ENCODE assay signal across 1 cellular context in the genomic region with DNA sequence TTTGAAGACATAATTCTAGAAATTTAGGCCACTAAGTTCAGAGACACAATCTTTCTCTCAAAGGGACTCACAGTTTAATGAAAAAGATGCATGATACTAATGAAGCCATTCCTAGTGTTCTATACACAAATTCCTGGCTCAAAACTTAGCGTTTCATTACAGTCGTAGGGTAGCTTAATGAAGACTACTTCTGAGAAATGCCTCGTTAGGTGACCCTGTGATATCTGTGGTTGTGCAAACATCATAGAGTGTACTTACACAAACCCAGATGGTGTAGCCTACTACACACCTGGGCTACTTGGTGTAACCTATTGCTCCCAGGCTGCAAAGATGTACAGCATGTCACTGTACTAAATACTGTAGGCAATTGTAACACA.
TF ChIP-seq lines count a peak whose summit lies in the region.

No MANE protein-coding gene starts in this region.

TF ChIP-seq in GM23338, 12 proteins besides CTCF, POLR2A, EP300 and RAD21 (continued from another document):
- TF ChIP-seq, protein P1, sequence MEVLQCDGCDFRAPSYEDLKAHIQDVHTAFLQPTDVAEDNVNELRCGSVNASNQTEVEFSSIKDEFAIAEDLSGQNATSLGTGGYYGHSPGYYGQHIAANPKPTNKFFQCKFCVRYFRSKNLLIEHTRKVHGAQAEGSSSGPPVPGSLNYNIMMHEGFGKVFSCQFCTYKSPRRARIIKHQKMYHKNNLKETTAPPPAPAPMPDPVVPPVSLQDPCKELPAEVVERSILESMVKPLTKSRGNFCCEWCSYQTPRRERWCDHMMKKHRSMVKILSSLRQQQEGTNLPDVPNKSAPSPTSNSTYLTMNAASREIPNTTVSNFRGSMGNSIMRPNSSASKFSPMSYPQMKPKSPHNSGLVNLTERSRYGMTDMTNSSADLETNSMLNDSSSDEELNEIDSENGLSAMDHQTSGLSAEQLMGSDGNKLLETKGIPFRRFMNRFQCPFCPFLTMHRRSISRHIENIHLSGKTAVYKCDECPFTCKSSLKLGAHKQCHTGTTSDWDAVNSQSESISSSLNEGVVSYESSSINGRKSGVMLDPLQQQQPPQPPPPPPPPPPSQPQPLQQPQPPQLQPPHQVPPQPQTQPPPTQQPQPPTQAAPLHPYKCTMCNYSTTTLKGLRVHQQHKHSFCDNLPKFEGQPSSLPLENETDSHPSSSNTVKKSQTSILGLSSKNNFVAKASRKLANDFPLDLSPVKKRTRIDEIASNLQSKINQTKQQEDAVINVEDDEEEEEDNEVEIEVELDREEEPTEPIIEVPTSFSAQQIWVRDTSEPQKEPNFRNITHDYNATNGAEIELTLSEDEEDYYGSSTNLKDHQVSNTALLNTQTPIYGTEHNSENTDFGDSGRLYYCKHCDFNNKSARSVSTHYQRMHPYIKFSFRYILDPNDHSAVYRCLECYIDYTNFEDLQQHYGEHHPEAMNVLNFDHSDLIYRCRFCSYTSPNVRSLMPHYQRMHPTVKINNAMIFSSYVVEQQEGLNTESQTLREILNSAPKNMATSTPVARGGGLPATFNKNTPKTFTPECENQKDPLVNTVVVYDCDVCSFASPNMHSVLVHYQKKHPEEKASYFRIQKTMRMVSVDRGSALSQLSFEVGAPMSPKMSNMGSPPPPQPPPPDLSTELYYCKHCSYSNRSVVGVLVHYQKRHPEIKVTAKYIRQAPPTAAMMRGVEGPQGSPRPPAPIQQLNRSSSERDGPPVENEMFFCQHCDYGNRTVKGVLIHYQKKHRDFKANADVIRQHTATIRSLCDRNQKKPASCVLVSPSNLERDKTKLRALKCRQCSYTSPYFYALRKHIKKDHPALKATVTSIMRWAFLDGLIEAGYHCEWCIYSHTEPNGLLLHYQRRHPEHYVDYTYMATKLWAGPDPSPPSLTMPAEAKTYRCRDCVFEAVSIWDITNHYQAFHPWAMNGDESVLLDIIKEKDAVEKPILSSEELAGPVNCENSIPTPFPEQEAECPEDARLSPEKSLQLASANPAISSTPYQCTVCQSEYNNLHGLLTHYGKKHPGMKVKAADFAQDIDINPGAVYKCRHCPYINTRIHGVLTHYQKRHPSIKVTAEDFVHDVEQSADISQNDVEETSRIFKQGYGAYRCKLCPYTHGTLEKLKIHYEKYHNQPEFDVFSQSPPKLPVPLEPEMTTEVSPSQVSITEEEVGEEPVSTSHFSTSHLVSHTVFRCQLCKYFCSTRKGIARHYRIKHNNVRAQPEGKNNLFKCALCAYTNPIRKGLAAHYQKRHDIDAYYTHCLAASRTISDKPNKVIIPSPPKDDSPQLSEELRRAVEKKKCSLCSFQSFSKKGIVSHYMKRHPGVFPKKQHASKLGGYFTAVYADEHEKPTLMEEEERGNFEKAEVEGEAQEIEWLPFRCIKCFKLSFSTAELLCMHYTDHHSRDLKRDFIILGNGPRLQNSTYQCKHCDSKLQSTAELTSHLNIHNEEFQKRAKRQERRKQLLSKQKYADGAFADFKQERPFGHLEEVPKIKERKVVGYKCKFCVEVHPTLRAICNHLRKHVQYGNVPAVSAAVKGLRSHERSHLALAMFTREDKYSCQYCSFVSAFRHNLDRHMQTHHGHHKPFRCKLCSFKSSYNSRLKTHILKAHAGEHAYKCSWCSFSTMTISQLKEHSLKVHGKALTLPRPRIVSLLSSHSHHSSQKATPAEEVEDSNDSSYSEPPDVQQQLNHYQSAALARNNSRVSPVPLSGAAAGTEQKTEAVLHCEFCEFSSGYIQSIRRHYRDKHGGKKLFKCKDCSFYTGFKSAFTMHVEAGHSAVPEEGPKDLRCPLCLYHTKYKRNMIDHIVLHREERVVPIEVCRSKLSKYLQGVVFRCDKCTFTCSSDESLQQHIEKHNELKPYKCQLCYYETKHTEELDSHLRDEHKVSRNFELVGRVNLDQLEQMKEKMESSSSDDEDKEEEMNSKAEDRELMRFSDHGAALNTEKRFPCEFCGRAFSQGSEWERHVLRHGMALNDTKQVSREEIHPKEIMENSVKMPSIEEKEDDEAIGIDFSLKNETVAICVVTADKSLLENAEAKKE (CRISPR knock-in tag; IDR thresholded peaks at IDR 0.05), result no peak
- no peak for TF ChIP-seq NANOG (IDR thresholded peaks at IDR 0.05; ENCODE audit: borderline replicate concordance)
